In genomic region chr14:51609251-51609986, GRCh38 we compare ENCODE assay signal across 15 cellular contexts. TPM values are rescaled to one million over a fixed set of nuclear protein-coding genes. Genes with fewer than 3 reads are reported as not detected.
DNase-seq lines count a peak whose midpoint lies in the region; ATAC-seq and TF ChIP-seq lines count a peak whose summit lies in the region.
"Had no signal": no experiment of that assay in that cellular context is flagged by ENCODE, and none has a peak within 500 bp of the region (broad histone marks: within the 10 kb centered on the region; RNA-seq: fewer than 3 reads in every experiment).

No MANE protein-coding gene starts in this region.

- TF ChIP-seq CTCF in fibroblast of villous mesenchyme (IDR thresholded peaks at IDR 0.05; ENCODE audit: insufficient read depth, low read depth, low read length) (no peak), lower leg skin (IDR thresholded peaks at IDR 0.05) (no peak), foreskin fibroblast (IDR thresholded peaks at IDR 0.05; ENCODE audit: low read depth, low read length) (no peak)

- peak in 1 of 2 experiments; percentile 47 for DNase-seq in SJSA1 (ENCODE audit: low read depth in 1 of 2, low spot score in 2 of 2)
- peak; percentile 94 for DNase-seq in fibroblast of villous mesenchyme (ENCODE audit: low read depth)
- no peak for DNase-seq in lower leg skin (ENCODE audit: low spot score in 2 of 2)
- DNase-seq in foreskin fibroblast: no peak
- DNase-seq in NCI-H128 (lab: John Stamatoyannopoulos, UW; ENCODE audit: unreplicated experiment): no peak
- DNase-seq in posterior vena cava (ENCODE audit: low spot score): no peak
- DNase-seq: activated CD4-positive, alpha-beta T cell treated with anti-CD3 and anti-CD28 coated beads, Interleukin-2, amount 10 ng/mL, durations not matched to agents 24 days and 14 days; activated naive CD8-positive, alpha-beta T cell treated with anti-CD3 and anti-CD28 coated beads, Interleukin-2, amount 10 ng/mL, durations not matched to agents 7 days and 5 days; activated T-cell treated with anti-CD3 and anti-CD28 coated beads, Interleukin-2, amount 50 U/mL, for 1 hour; DMS79; heart left ventricle; NCI-H2029 treated with DMSO at 0.1 percent for 48 hours; NCI-H82; stimulated activated naive CD8-positive, alpha-beta T cell treated with anti-CD3 and anti-CD28 coated beads, Interleukin-15, amount 100 ng/mL, for 72 hours had no signal

- peak overlapping the region; percentile 89 for H3K27ac ChIP-seq in SJSA1
- H3K27ac ChIP-seq: heart left ventricle had no signal

- ATAC-seq in HG02852 (IDR thresholded peaks at IDR 0.05; ENCODE audit: unreplicated experiment): peak; percentile 18
- ATAC-seq: heart left ventricle; stimulated activated naive CD8-positive, alpha-beta T cell treated with anti-CD3 and anti-CD28 coated beads, Interleukin-15, amount 100 ng/mL, for 72 hours had no signal

- H3K9me3 ChIP-seq in SJSA1 (replicated peaks): no peaks in the 10 kb centered on the region
- H3K9me3 ChIP-seq: heart left ventricle had no signal

- H3K36me3 ChIP-seq in SJSA1: no peaks in the 10 kb centered on the region
- H3K36me3 ChIP-seq: heart left ventricle had no signal

- 73 to 75% methylated on average over 8 of the region's 8 CpGs for WGBS in lower leg skin, 2 donors

- no peak overlapping the region for H3K4me3 ChIP-seq in SJSA1
- H3K4me3 ChIP-seq in fibroblast of villous mesenchyme (ENCODE audit: low read depth, low read length): no peak overlapping the region
- H3K4me3 ChIP-seq in lower leg skin (ENCODE audit: low read depth, poor library complexity, severe bottlenecking): no peak overlapping the region
- H3K4me3 ChIP-seq in foreskin fibroblast (ENCODE audit: low read depth in 1 of 2, low read length in 2 of 2): no peak overlapping the region
- H3K4me3 ChIP-seq: heart left ventricle had no signal

- intact Hi-C loops in lower leg skin (cut with DNase I; ENCODE audit: low total_unique reads) (no loop called here), posterior vena cava (cut with DNase I) (no loop called here)

- no peak for TF ChIP-seq POLR2A in lower leg skin (IDR thresholded peaks at IDR 0.05)

- no peaks in the 10 kb centered on the region for H3K27me3 ChIP-seq in SJSA1 (replicated peaks)
- H3K27me3 ChIP-seq: heart left ventricle had no signal

- H3K4me1 ChIP-seq in SJSA1 (replicated peaks): peaks cover 51% of the 10 kb centered on the region
- H3K4me1 ChIP-seq: heart left ventricle had no signal

RNA-seq across cellular contexts. Expression of gene FRMD6, which starts 42.3 kb away (rescaled TPM):
- total RNA-seq in SJSA1 (2014; rRNA removed; shearing (Covaris generic)): 87.3 and 108 TPM in 2 replicates
- total RNA-seq in fibroblast of villous mesenchyme (475 and 524 TPM in 2 replicates), lower leg skin (100 to 1,000 TPM; 144 to 203 (median 152) TPM), posterior vena cava (10 to 100 TPM; 33.1 to 49.6 TPM)
